In genomic region chr9:121138561-121138960, GRCh38 we compare ENCODE assay signal across 15 cellular contexts.
"Had no signal": no experiment of that assay in that cellular context is flagged by ENCODE, and none has a peak within 500 bp of the region (broad histone marks: within the 10 kb centered on the region; RNA-seq: fewer than 3 reads in every experiment).

No MANE protein-coding gene starts in this region.

- H3K4me3 ChIP-seq: tibial nerve, uterus had no signal

- H3K27ac ChIP-seq: brain microvascular endothelial cell, neutrophil, parathyroid adenoma, tibial nerve, uterus had no signal

- ATAC-seq: activated T-cell treated with anti-CD3 and anti-CD28 coated beads, Interleukin-2, amount 50 U/mL, for 4 hours; natural killer cell; T-helper 17 cell had no signal

- H3K9me3 Mint-ChIP-seq: activated naive CD8-positive, alpha-beta T cell treated with anti-CD3 and anti-CD28 coated beads for 36 hours; activated T-cell treated with anti-CD3 and anti-CD28 coated beads, Interleukin-2, amount 50 U/mL, for 4 hours; dendritic cell treated with granulocyte-macrophage colony-stimulating factor and Interleukin-4, amounts not matched to agents 40 ng/mL and 50 ng/mL, for 4 days; natural killer cell had no signal

- H3K36me3 ChIP-seq: brain microvascular endothelial cell, uterus had no signal

- H3K9ac ChIP-seq: parathyroid adenoma had no signal

- H3K4me1 ChIP-seq: parathyroid adenoma, tibial nerve, uterus had no signal

- H3K27ac Mint-ChIP-seq: activated naive CD8-positive, alpha-beta T cell treated with anti-CD3 and anti-CD28 coated beads for 36 hours; dendritic cell treated with granulocyte-macrophage colony-stimulating factor and Interleukin-4, amounts not matched to agents 40 ng/mL and 50 ng/mL, for 4 days; T-helper 17 cell had no signal

- H3K9me3 ChIP-seq: neutrophil, tibial nerve, uterus had no signal

- H3K27me3 ChIP-seq: brain microvascular endothelial cell, neutrophil, tibial nerve, uterus had no signal

- H3K79me2 ChIP-seq: parathyroid adenoma had no signal

- H2AFZ ChIP-seq: parathyroid adenoma had no signal

- DNase-seq: activated effector memory CD4-positive, alpha-beta T cell treated with anti-CD3 and anti-CD28 coated beads, Interleukin-2, amount 50 U/mL, for 16 hours; activated naive CD8-positive, alpha-beta T cell treated with anti-CD3 and anti-CD28 coated beads for 36 hours; activated T-cell treated with anti-CD3 and anti-CD28 coated beads, Interleukin-2, amount 50 U/mL, for 4 hours; brain microvascular endothelial cell; cerebellar nuclear complex; natural killer cell; stimulated activated CD4-positive, alpha-beta T cell treated with anti-CD3 and anti-CD28 coated beads, Interleukin-4, amount 100 ng/mL, for 1 hour; stimulated activated naive CD4-positive, alpha-beta T cell treated with Interleukin-2 at 50 U/mL for 16 hours; substantia nigra; T-helper 17 cell; uterus had no signal

- H3K27me3 Mint-ChIP-seq: activated naive CD8-positive, alpha-beta T cell treated with anti-CD3 and anti-CD28 coated beads for 36 hours; dendritic cell treated with granulocyte-macrophage colony-stimulating factor and Interleukin-4, amounts not matched to agents 40 ng/mL and 50 ng/mL, for 4 days; T-helper 17 cell had no signal

- H3K4me3 Mint-ChIP-seq: activated naive CD8-positive, alpha-beta T cell treated with anti-CD3 and anti-CD28 coated beads for 36 hours; activated T-cell treated with anti-CD3 and anti-CD28 coated beads, Interleukin-2, amount 50 U/mL, for 4 hours; dendritic cell treated with granulocyte-macrophage colony-stimulating factor and Interleukin-4, amounts not matched to agents 40 ng/mL and 50 ng/mL, for 4 days; natural killer cell; T-helper 17 cell had no signal
